Comparison of ENCODE assay signal across 32 cellular contexts in genomic region chr4:111108138-111108537, GRCh38.
"Had no signal": no experiment of that assay in that cellular context is flagged by ENCODE, and none has a peak within 500 bp of the region (broad histone marks: within the 10 kb centered on the region; RNA-seq: fewer than 3 reads in every experiment).

No MANE protein-coding gene starts in this region.

- H3K4me1 ChIP-seq: ascending aorta, body of pancreas, breast epithelium had no signal

- DNase-seq: activated CD4-positive, alpha-beta memory T cell treated with anti-CD3 and anti-CD28 coated beads, Interleukin-2, amount 10 ng/mL, durations not matched to agents 7 days and 5 days; activated CD4-positive, alpha-beta T cell treated with anti-CD3 and anti-CD28 coated beads for 1 hour; activated CD4-positive, alpha-beta T cell treated with anti-CD3 and anti-CD28 coated beads for 48 hours; activated CD4-positive, CD25-positive, alpha-beta regulatory T cell; activated gamma-delta T cell; activated naive CD4-positive, alpha-beta T cell treated with Interleukin-2 at 50 U/mL for 16 hours; activated naive CD8-positive, alpha-beta T cell treated with anti-CD3 and anti-CD28 coated beads, Interleukin-2, amount 10 ng/mL, durations not matched to agents 7 days and 5 days; activated T-cell treated with anti-CD3 and anti-CD28 coated beads, Interleukin-2, amount 50 U/mL, for 24 hours; amygdala; body of pancreas; caudate nucleus; cerebellar nuclear complex; Karpas-422; MG63; NCI-H1092; NCI-H1436 treated with DMSO at 0.1 percent for 48 hours; NCI-H1694 treated with DMSO at 0.1 percent for 48 hours; NCI-H2029; NCI-H345; NCI-H510A; NCI-H526; NCI-H748 treated with DMSO at 0.1 percent for 48 hours; NK-92 treated with Interleukin-12 subunit alpha and Interleukin-12 subunit beta, amount 100 ng/mL, for 24 hours; Right ventricle myocardium superior; SJCRH30; SK-N-SH; T1000; WERI-Rb-1 had no signal

- H3K36me3 ChIP-seq: ascending aorta, breast epithelium, MG63, SJCRH30, WERI-Rb-1 had no signal

- H3K27ac ChIP-seq: ascending aorta, body of pancreas, breast epithelium, SJCRH30, WERI-Rb-1 had no signal

- H3K27me3 ChIP-seq: ascending aorta, body of pancreas, breast epithelium, MG63, SJCRH30 had no signal

- H3K4me3 ChIP-seq: ascending aorta, body of pancreas, breast epithelium, MG63, SJCRH30 had no signal

- H3K9me3 Mint-ChIP-seq: activated naive CD4-positive, alpha-beta T cell treated with anti-CD3 and anti-CD28 coated beads, Interleukin-2, amount 50 U/mL, for 24 hours; activated naive CD8-positive, alpha-beta T cell treated with anti-CD3 and anti-CD28 coated beads, Interleukin-2, amount 10 ng/mL, durations not matched to agents 7 days and 5 days; activated T-cell treated with anti-CD3 and anti-CD28 coated beads, Interleukin-2, amount 50 U/mL, for 24 hours; activated T-helper 2 cell treated with anti-CD3 and anti-CD28 coated beads, Interferon-gamma antibody, Interleukin-2, Interleukin-4, amounts not matched to agents 10 μg/mL and 5 μg/mL and 100 μg/mL, durations not matched to agents 14 hours and 24 hours and 36 hours had no signal

- H3K4me2 ChIP-seq: SK-N-SH had no signal

- H3K36me3 Mint-ChIP-seq: activated naive CD4-positive, alpha-beta T cell treated with anti-CD3 and anti-CD28 coated beads, Interleukin-2, amount 50 U/mL, for 24 hours; activated naive CD8-positive, alpha-beta T cell treated with anti-CD3 and anti-CD28 coated beads, Interleukin-2, amount 10 ng/mL, durations not matched to agents 7 days and 5 days had no signal

- H3K27ac Mint-ChIP-seq: activated CD4-positive, alpha-beta memory T cell treated with anti-CD3 and anti-CD28 coated beads, Interleukin-2, amount 10 ng/mL, durations not matched to agents 7 days and 5 days; activated naive CD4-positive, alpha-beta T cell treated with anti-CD3 and anti-CD28 coated beads, Interleukin-2, amount 50 U/mL, for 24 hours; activated naive CD8-positive, alpha-beta T cell treated with anti-CD3 and anti-CD28 coated beads, Interleukin-2, amount 10 ng/mL, durations not matched to agents 7 days and 5 days; activated T-cell treated with anti-CD3 and anti-CD28 coated beads, Interleukin-2, amount 50 U/mL, for 24 hours; activated T-helper 2 cell treated with anti-CD3 and anti-CD28 coated beads, Interferon-gamma antibody, Interleukin-2, Interleukin-4, amounts not matched to agents 10 μg/mL and 5 μg/mL and 100 μg/mL, durations not matched to agents 14 hours and 24 hours and 36 hours had no signal

- H3K9me2 ChIP-seq: SK-N-SH had no signal

- H3K9me3 ChIP-seq: ascending aorta, body of pancreas, breast epithelium, MG63, SJCRH30, SK-N-SH had no signal

- H3K4me1 Mint-ChIP-seq: activated CD4-positive, alpha-beta memory T cell treated with anti-CD3 and anti-CD28 coated beads, Interleukin-2, amount 10 ng/mL, durations not matched to agents 7 days and 5 days; activated naive CD4-positive, alpha-beta T cell treated with anti-CD3 and anti-CD28 coated beads, Interleukin-2, amount 50 U/mL, for 24 hours; activated naive CD8-positive, alpha-beta T cell treated with anti-CD3 and anti-CD28 coated beads, Interleukin-2, amount 10 ng/mL, durations not matched to agents 7 days and 5 days had no signal

- ATAC-seq: body of pancreas had no signal

- H3K9ac ChIP-seq: SK-N-SH had no signal

- H3K27me3 Mint-ChIP-seq: activated CD4-positive, alpha-beta memory T cell treated with anti-CD3 and anti-CD28 coated beads, Interleukin-2, amount 10 ng/mL, durations not matched to agents 7 days and 5 days; activated naive CD4-positive, alpha-beta T cell treated with anti-CD3 and anti-CD28 coated beads, Interleukin-2, amount 50 U/mL, for 24 hours; activated naive CD8-positive, alpha-beta T cell treated with anti-CD3 and anti-CD28 coated beads, Interleukin-2, amount 10 ng/mL, durations not matched to agents 7 days and 5 days; activated T-cell treated with anti-CD3 and anti-CD28 coated beads, Interleukin-2, amount 50 U/mL, for 24 hours had no signal

- H3K4me3 Mint-ChIP-seq: activated CD4-positive, alpha-beta memory T cell treated with anti-CD3 and anti-CD28 coated beads, Interleukin-2, amount 10 ng/mL, durations not matched to agents 7 days and 5 days; activated naive CD4-positive, alpha-beta T cell treated with anti-CD3 and anti-CD28 coated beads, Interleukin-2, amount 50 U/mL, for 24 hours; activated naive CD8-positive, alpha-beta T cell treated with anti-CD3 and anti-CD28 coated beads, Interleukin-2, amount 10 ng/mL, durations not matched to agents 7 days and 5 days; activated T-cell treated with anti-CD3 and anti-CD28 coated beads, Interleukin-2, amount 50 U/mL, for 24 hours had no signal
